14 cellular contexts compared by ENCODE assay signal in the genomic region with DNA sequence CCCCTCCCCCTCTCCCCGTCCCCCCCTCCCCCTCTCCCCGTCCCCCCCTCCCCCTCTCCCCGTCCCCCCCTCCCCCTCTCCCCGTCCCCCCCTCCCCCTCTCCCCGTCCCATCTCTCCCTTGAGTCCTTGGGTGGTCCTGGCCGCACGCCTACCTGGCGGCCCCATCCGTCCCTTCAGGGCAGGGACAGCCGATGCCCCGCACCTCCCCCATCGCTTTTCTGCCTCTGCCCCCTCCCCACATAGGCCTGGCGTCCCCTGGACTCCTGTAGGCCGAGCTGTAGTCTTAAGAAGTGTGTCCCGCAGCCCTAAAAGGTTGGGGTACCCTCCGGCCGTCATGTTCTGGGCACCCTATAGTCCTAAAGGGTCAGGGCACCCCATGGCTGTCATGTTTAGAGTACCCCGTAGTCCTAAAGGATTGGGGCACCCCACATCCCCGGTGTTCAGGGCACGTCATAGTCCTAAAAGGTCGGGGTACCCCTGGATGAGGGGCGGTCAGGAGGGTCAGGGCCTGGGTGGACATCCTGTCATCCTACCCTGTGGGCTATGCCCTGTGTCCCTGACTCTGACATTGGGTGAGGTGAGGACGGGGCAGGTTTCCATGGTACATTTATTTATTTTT.
"Had no signal": no experiment of that assay in that cellular context is flagged by ENCODE, and none has a peak within 500 bp of the region (broad histone marks: within the 10 kb centered on the region; RNA-seq: fewer than 3 reads in every experiment).

No MANE protein-coding gene starts in this region.

- H3K27ac Mint-ChIP-seq: activated T-helper 1 cell treated with anti-CD3 and anti-CD28 coated beads, Interleukin-12 subunit alpha, Interleukin-12 subunit beta, Interleukin-2, Interleukin-4 antibody, amounts not matched to agents 30 ng/mL and 10 ng/mL and 1 ng/mL, durations not matched to agents 14 hours and 24 hours and 36 hours; nephron progenitor cell; WTC11 had no signal

- H3K4me1 ChIP-seq: ascending aorta, SJCRH30 had no signal

- H3K4me3 Mint-ChIP-seq: activated T-helper 1 cell treated with anti-CD3 and anti-CD28 coated beads, Interleukin-12 subunit alpha, Interleukin-12 subunit beta, Interleukin-2, Interleukin-4 antibody, amounts not matched to agents 30 ng/mL and 10 ng/mL and 1 ng/mL, durations not matched to agents 14 hours and 24 hours and 36 hours; nephron progenitor cell; WTC11 had no signal

- H3K27me3 ChIP-seq: hepatocyte, SJCRH30 had no signal

- H3K4me3 ChIP-seq: ascending aorta, hepatocyte, SJCRH30, skin epidermis, upper lobe of left lung had no signal

- H3K9me3 ChIP-seq: ascending aorta, SJCRH30, upper lobe of left lung had no signal

- ATAC-seq: stimulated activated naive CD8-positive, alpha-beta T cell treated with anti-CD3 and anti-CD28 coated beads, Interleukin-15, Interleukin-2, amounts not matched to agents 100 U/mL and 50 U/mL, for 24 hours; WTC11 had no signal

- H3K36me3 Mint-ChIP-seq: WTC11 had no signal

- H3K27ac ChIP-seq: ascending aorta, hepatocyte, SJCRH30, skin epidermis, upper lobe of left lung had no signal

- H3K9me3 Mint-ChIP-seq: activated T-helper 1 cell treated with anti-CD3 and anti-CD28 coated beads, Interleukin-12 subunit alpha, Interleukin-12 subunit beta, Interleukin-2, Interleukin-4 antibody, amounts not matched to agents 30 ng/mL and 10 ng/mL and 1 ng/mL, durations not matched to agents 14 hours and 24 hours and 36 hours; WTC11 had no signal

- DNase-seq: activated CD4-positive, alpha-beta T cell treated with anti-CD3 and anti-CD28 coated beads for 48 hours; activated naive CD4-positive, alpha-beta T cell treated with Interleukin-2 at 50 U/mL for 16 hours; erythroblast; islet precursor cell; nephron progenitor cell; SJCRH30; stimulated activated CD4-positive, alpha-beta T cell treated with anti-CD3 and anti-CD28 coated beads, Interleukin-4, amount 100 ng/mL, for 24 hours; stimulated activated naive CD8-positive, alpha-beta T cell treated with anti-CD3 and anti-CD28 coated beads, Interleukin-15, Interleukin-2, amounts not matched to agents 100 U/mL and 50 U/mL, for 24 hours had no signal
